1 cellular context compared by ENCODE assay signal in the genomic region with DNA sequence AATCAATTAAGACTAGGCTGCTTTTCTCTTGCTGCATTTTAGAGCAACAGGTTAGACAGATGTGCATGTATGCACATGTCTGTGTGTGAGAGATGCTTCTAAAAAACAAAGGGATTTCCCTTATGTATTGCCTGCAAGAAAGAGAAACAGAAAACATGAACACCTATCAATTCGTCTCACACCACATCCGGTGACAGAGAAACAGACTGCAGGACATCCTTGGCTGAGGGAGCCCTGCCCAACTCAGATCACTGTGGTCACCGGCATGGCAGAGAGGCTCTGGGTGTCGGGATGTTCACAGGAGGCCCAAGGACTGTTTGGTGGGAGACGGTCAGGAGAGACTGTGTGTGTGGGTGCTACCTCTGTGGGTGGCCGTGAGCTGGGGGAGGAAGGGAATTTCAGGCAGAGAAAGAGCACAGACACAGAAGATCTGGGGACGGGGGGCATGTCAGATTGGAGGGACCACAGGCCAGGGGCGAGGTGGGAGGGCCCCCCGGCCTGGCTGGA.
TF ChIP-seq lines count a peak whose summit lies in the region.

No MANE protein-coding gene starts in this region.

TF ChIP-seq in endothelial cell of umbilical vein, 7 proteins besides CTCF, POLR2A, EP300 and RAD21:
- TF ChIP-seq, protein P1, sequence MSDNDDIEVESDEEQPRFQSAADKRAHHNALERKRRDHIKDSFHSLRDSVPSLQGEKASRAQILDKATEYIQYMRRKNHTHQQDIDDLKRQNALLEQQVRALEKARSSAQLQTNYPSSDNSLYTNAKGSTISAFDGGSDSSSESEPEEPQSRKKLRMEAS (IDR thresholded peaks at IDR 0.05; ENCODE audit: insufficient read depth, insufficient read length): no peak
- no peak for TF ChIP-seq MYC (IDR thresholded peaks at IDR 0.05; ENCODE audit: low read depth, low read length)
- TF ChIP-seq JUN (IDR thresholded peaks at IDR 0.05; ENCODE audit: borderline replicate concordance, insufficient read depth, insufficient read length, low read depth): no peak
- TF ChIP-seq POLR2AphosphoS5 (IDR thresholded peaks at IDR 0.05; ENCODE audit: insufficient read depth, low read depth, low read length): no peak
- TF ChIP-seq FOS (IDR thresholded peaks at IDR 0.05; ENCODE audit: borderline replicate concordance, insufficient read depth, low read length): no peak
- no peak for TF ChIP-seq EZH2 (IDR thresholded peaks at IDR 0.05; ENCODE audit: borderline replicate concordance, low read depth, low read length, severe bottlenecking)
- no peak for TF ChIP-seq GATA2 (IDR thresholded peaks at IDR 0.05; ENCODE audit: insufficient read depth, insufficient read length, low read depth, low read length)
